20 cellular contexts compared by ENCODE assay signal in genomic region chr2:232586943-232587342, GRCh38. TPM values are rescaled to one million over a fixed set of nuclear protein-coding genes. Genes with fewer than 3 reads are reported as not detected.
DNase-seq lines count a peak whose midpoint lies in the region; ATAC-seq and TF ChIP-seq lines count a peak whose summit lies in the region.
"Had no signal": no experiment of that assay in that cellular context is flagged by ENCODE, and none has a peak within 500 bp of the region (broad histone marks: within the 10 kb centered on the region; RNA-seq: fewer than 3 reads in every experiment).

No MANE protein-coding gene starts in this region.

- intact Hi-C loops in dendritic cell treated with granulocyte-macrophage colony-stimulating factor and Interleukin-4, amounts not matched to agents 40 ng/mL and 50 ng/mL, for 4 days (cut with micrococcal nuclease) = no loop called here

- no peak overlapping the region for H2BK15ac ChIP-seq in mesendoderm (replicated peaks; ENCODE audit: low read depth)

- no peaks in the 10 kb centered on the region for H3K9me3 Mint-ChIP-seq in dendritic cell treated with granulocyte-macrophage colony-stimulating factor and Interleukin-4, amounts not matched to agents 40 ng/mL and 50 ng/mL, for 4 days

- H3K79me1 ChIP-seq in mesendoderm (ENCODE audit: low read length) = no peaks in the 10 kb centered on the region

- peaks cover 38% of the 10 kb centered on the region for H3K4me1 Mint-ChIP-seq in dendritic cell treated with granulocyte-macrophage colony-stimulating factor and Interleukin-4, amounts not matched to agents 40 ng/mL and 50 ng/mL, for 4 days (ENCODE audit: low read depth)

- no peaks in the 10 kb centered on the region for H3K79me2 ChIP-seq in mesendoderm (ENCODE audit: control insufficient read depth, insufficient read depth, low read length)

- H3K4me3 ChIP-seq in mesendoderm (ENCODE audit: low read length) = no peak overlapping the region
- H3K4me3 ChIP-seq: GM23248, K562 had no signal

- ATAC-seq in GM18907 (IDR thresholded peaks at IDR 0.05; ENCODE audit: unreplicated experiment) (no peak), HG02970 (IDR thresholded peaks at IDR 0.05; ENCODE audit: low FRiP score, unreplicated experiment) (no peak)
- ATAC-seq: CD8-positive, alpha-beta T cell; K562 had no signal

- WGBS in mesendoderm (ENCODE audit: extremely low coverage, insufficient coverage, low lambda C conversion rate) = no CpG with 5 or more reads among the region's 3 CpGs

- peak overlapping the region; percentile 34 for H3K56ac ChIP-seq in mesendoderm (ENCODE audit: low read length)

- H4K5ac ChIP-seq in mesendoderm (ENCODE audit: low read length) = no peak overlapping the region

- POLR2A ChIA-PET in RWPE1 (lab: Yijun Ruan, JAX; ENCODE audit: low non-redundant PET) = no interaction called here

- H3K27ac Mint-ChIP-seq in dendritic cell treated with granulocyte-macrophage colony-stimulating factor and Interleukin-4, amounts not matched to agents 40 ng/mL and 50 ng/mL, for 4 days = peak overlapping the region; percentile 77
- H3K27ac Mint-ChIP-seq: CD8-positive, alpha-beta T cell had no signal

- no peak for DNase-seq in RWPE1 (ENCODE audit: low spot score)
- no peak for DNase-seq in mesendoderm
- no peak for DNase-seq in effector CD8-positive, alpha-beta T cell (lab: John Stamatoyannopoulos, UW)
- DNase-seq in DMS153 (lab: John Stamatoyannopoulos, UW) = no peak
- DNase-seq: ACHN; AML-193; Calu3; CD8-positive, alpha-beta T cell; DMS53; DND-41; EL; GM23248; HCEC 1CT; IMR-90 had no signal

- H3K27me3 ChIP-seq in mesendoderm (ENCODE audit: insufficient read depth, low read length, poor library complexity) = no peaks in the 10 kb centered on the region

- no peak overlapping the region for H2BK120ac ChIP-seq in mesendoderm (ENCODE audit: low read depth, low read length)

- no peak overlapping the region for H3K18ac ChIP-seq in mesendoderm (ENCODE audit: low read length)

- no peak for TF ChIP-seq CTCF in RWPE1 (conservative IDR thresholded peaks at IDR 0.05; ENCODE audit: low read depth)

- H3K4me3 Mint-ChIP-seq in dendritic cell treated with granulocyte-macrophage colony-stimulating factor and Interleukin-4, amounts not matched to agents 40 ng/mL and 50 ng/mL, for 4 days = no peak overlapping the region
- H3K4me3 Mint-ChIP-seq: CD8-positive, alpha-beta T cell had no signal

- H3K4me1 ChIP-seq in mesendoderm (ENCODE audit: control insufficient read depth, low read depth, low read length) = no peaks in the 10 kb centered on the region

- no peaks in the 10 kb centered on the region for H3K36me3 ChIP-seq in mesendoderm (ENCODE audit: control insufficient read depth, insufficient read depth, low read length)

- H3K36me3 Mint-ChIP-seq in dendritic cell treated with granulocyte-macrophage colony-stimulating factor and Interleukin-4, amounts not matched to agents 40 ng/mL and 50 ng/mL, for 4 days (ENCODE audit: low read depth) = peaks cover 29% of the 10 kb centered on the region

- H3K27ac ChIP-seq in RWPE1 (peak overlapping the region; percentile 99), mesendoderm (ENCODE audit: low read depth, low read length) (no peak overlapping the region)
- H3K27ac ChIP-seq: GM23248 had no signal

- no peak overlapping the region for H3K4me2 ChIP-seq in mesendoderm (ENCODE audit: low read length)

- H3K23ac ChIP-seq in mesendoderm (ENCODE audit: low read length) = no peak overlapping the region

- H3K9ac ChIP-seq in mesendoderm (ENCODE audit: low read length) = no peak overlapping the region
- H3K9ac ChIP-seq: GM23248 had no signal

- H2AK5ac ChIP-seq in mesendoderm (ENCODE audit: low read length) = no peak overlapping the region

- no peak overlapping the region for H2BK5ac ChIP-seq in mesendoderm (ENCODE audit: low read length)

- CTCF ChIA-PET in RWPE1 (lab: Yijun Ruan, JAX) = no interaction called here

- peaks cover 8% of the 10 kb centered on the region for H3K27me3 Mint-ChIP-seq in dendritic cell treated with granulocyte-macrophage colony-stimulating factor and Interleukin-4, amounts not matched to agents 40 ng/mL and 50 ng/mL, for 4 days

- H3K4ac ChIP-seq in mesendoderm (ENCODE audit: low read depth, low read length) = no peak overlapping the region

- H4K8ac ChIP-seq in mesendoderm (ENCODE audit: low read depth, low read length) = no peak overlapping the region

RNA-seq across cellular contexts. Expression of gene EIF4E2, which starts 36.5 kb away (rescaled TPM):
- polyA plus RNA-seq in mesendoderm (2013, experiment 1 of 2) = 73.2 TPM
- 72.6 TPM for polyA plus RNA-seq in mesendoderm (2013, experiment 2 of 2)

RNA-seq across cellular contexts. Expression of gene TIGD1, which starts 36.6 kb away (rescaled TPM):
- polyA plus RNA-seq in mesendoderm (2013, experiment 1 of 2) = 4.9 TPM
- polyA plus RNA-seq in mesendoderm (2013, experiment 2 of 2) = 5.1 TPM

RNA-seq across cellular contexts. Expression of gene EFHD1, which starts 46.5 kb away (rescaled TPM):
- 3.3 TPM for polyA plus RNA-seq in mesendoderm (2013, experiment 1 of 2)
- 3.3 TPM for polyA plus RNA-seq in mesendoderm (2013, experiment 2 of 2)
- polyA plus RNA-seq: CD14-positive monocyte, GM23248 had no signal

RNA-seq across cellular contexts. Expression of gene CHRNG, which starts 47.5 kb away (rescaled TPM):
- not detected for polyA plus RNA-seq in mesendoderm (2013, experiment 1 of 2)
- not detected for polyA plus RNA-seq in mesendoderm (2013, experiment 2 of 2)
- polyA plus RNA-seq: BJ, CD14-positive monocyte, GM23248, IMR-90, K562 had no signal
